15 cellular contexts compared by ENCODE assay signal in genomic region chr7:90824386-90825307, GRCh38.
DNase-seq lines count a peak whose midpoint lies in the region; ATAC-seq, FAIRE-seq and TF ChIP-seq lines count a peak whose summit lies in the region.
"Had no signal": no experiment of that assay in that cellular context is flagged by ENCODE, and none has a peak within 500 bp of the region (broad histone marks: within the 10 kb centered on the region; RNA-seq: fewer than 3 reads in every experiment).

No MANE protein-coding gene starts in this region.

- H3K4me3 ChIP-seq in AG09309 (ENCODE audit: control insufficient read depth, low read depth, low read length), result no peak overlapping the region
- H3K4me3 ChIP-seq in K562, result no peak overlapping the region
- H3K4me3 ChIP-seq in SJCRH30, result no peak overlapping the region
- H3K4me3 ChIP-seq: ascending aorta, GM12878 had no signal

- TF ChIP-seq POLR2A in K562 (conservative IDR thresholded peaks at IDR 0.05), result no peak

- no peak for TF ChIP-seq RAD21 in K562 (CRISPR knock-in tag; conservative IDR thresholded peaks at IDR 0.05 in 1 of 2, IDR thresholded peaks at IDR 0.05 in 1 of 2)

- TF ChIP-seq EP300 in K562 (IDR thresholded peaks at IDR 0.05; ENCODE audit: low read length), result no peak

- H3K27me3 ChIP-seq in K562 (ENCODE audit: control insufficient read depth in 2 of 2, insufficient read depth in 2 of 2, low read length in 2 of 2), result no peaks in the 10 kb centered on the region
- H3K27me3 ChIP-seq in SJCRH30, result no peaks in the 10 kb centered on the region
- H3K27me3 ChIP-seq: ascending aorta, neutrophil had no signal

- no peak overlapping the region for H3K9ac ChIP-seq in K562 (ENCODE audit: insufficient read depth in 1 of 2, low read depth in 2 of 2, low read length in 2 of 2)

- ATAC-seq in K562 (no peak), GM18907 (IDR thresholded peaks at IDR 0.05; ENCODE audit: unreplicated experiment) (no peak)
- ATAC-seq: GM12878 had no signal

- H2AFZ ChIP-seq in K562 (ENCODE audit: low read depth, low read length), result no peak overlapping the region

- 0 out of 2 replicates have a peak, but pooled peaks cover 2% of the 10 kb centered on the region for H3K9me3 ChIP-seq in K562 (replicated peaks; ENCODE audit: control insufficient read depth, insufficient read depth, low read depth, low read length)
- H3K9me3 ChIP-seq in SJCRH30 (replicated peaks), result peaks cover 2% of the 10 kb centered on the region; the same call in 1 of the 2 replicates
- H3K9me3 ChIP-seq: ascending aorta, neutrophil had no signal

- no peak overlapping the region for H3K4me2 ChIP-seq in K562 (ENCODE audit: insufficient read depth, low read length)

- no peaks in the 10 kb centered on the region for H3K9me1 ChIP-seq in K562 (ENCODE audit: control insufficient read depth, insufficient read depth, low read length)

- no peak for TF ChIP-seq CTCF in AG09309 (IDR thresholded peaks at IDR 0.05; ENCODE audit: control insufficient read depth, insufficient read depth, low read depth, low read length, missing control alignments)
- TF ChIP-seq CTCF in K562 (IDR thresholded peaks at IDR 0.05 in 2 of 3, conservative IDR thresholded peaks at IDR 0.05 in 1 of 3; ENCODE audit: insufficient read depth in 2 of 3, low read depth in 1 of 3, low read length in 3 of 3), result no peak

- DNase-seq in AG09309 (ENCODE audit: low read depth), result peak; percentile 82
- DNase-seq in HS-5 (ENCODE audit: low read depth), result peak; percentile 78
- DNase-seq in K562 (ENCODE audit: extremely low read depth in 1 of 4, low spot score in 3 of 4), result no peak
- DNase-seq in kidney tubule cell (ENCODE audit: low spot score), result peak; percentile 35
- DNase-seq in activated T-cell treated with anti-CD3 and anti-CD28 coated beads, Interleukin-2, amount 50 U/mL, for 1 hour, result no peak
- DNase-seq in SJCRH30, result no peak
- no peak for DNase-seq in UCSD-AML1 (lab: John Stamatoyannopoulos, UW; ENCODE audit: unreplicated experiment)
- DNase-seq: activated T-cell treated with anti-CD3 and anti-CD28 coated beads for 4 hours; CD4-positive, alpha-beta memory T cell; NCI-H187; stimulated activated CD4-positive, alpha-beta T cell treated with anti-CD3 and anti-CD28 coated beads, Interleukin-4, amount 100 ng/mL, for 1 hour had no signal

- no peaks in the 10 kb centered on the region for H3K79me2 ChIP-seq in K562 (ENCODE audit: control insufficient read depth, insufficient read depth, low read length)

- no peaks in the 10 kb centered on the region for H3K36me3 ChIP-seq in K562 (ENCODE audit: control insufficient read depth, insufficient read depth, low read length)
- no peaks in the 10 kb centered on the region; the same call in none of the 2 replicates for H3K36me3 ChIP-seq in SJCRH30
- H3K36me3 ChIP-seq: ascending aorta, neutrophil had no signal

- in situ Hi-C loops in K562 (cut with MboI), result no loop called here

- no TSS peak for BruUV-seq in K562 (replicated peaks; lab: Mats Ljungman, UMichigan)

- FAIRE-seq in K562 (lab: Jason Lieb, UNC), result no peak
- FAIRE-seq: GM12878 had no signal

- intact Hi-C loops in K562 (cut with micrococcal nuclease), result no loop called here

- WGBS in K562 (ENCODE audit: insufficient coverage, low coverage, missing lambda C conversion rate), result 1% methylated on average over 5 of the region's 5 CpGs

- CTCF ChIA-PET in K562 (lab: Yijun Ruan, JAX; ENCODE audit: low intra/inter-chr PET ratio), result no interaction called here

- H4K20me1 ChIP-seq in K562 (replicated peaks; ENCODE audit: control insufficient read depth, insufficient read depth, low read length), result no peaks in the 10 kb centered on the region

- no peak overlapping the region for H3K27ac ChIP-seq in K562 (ENCODE audit: extremely low read depth, low read depth, low read length)
- no peak overlapping the region for H3K27ac ChIP-seq in SJCRH30
- H3K27ac ChIP-seq: ascending aorta, neutrophil had no signal

- no peaks in the 10 kb centered on the region for H3K4me1 ChIP-seq in K562 (replicated peaks in 1 of 2; ENCODE audit: control insufficient read depth in 2 of 2, insufficient read depth in 2 of 2, low read length in 2 of 2)
- H3K4me1 ChIP-seq in SJCRH30, result peaks cover 9% of the 10 kb centered on the region
- H3K4me1 ChIP-seq: ascending aorta had no signal

- POLR2A ChIA-PET in K562 (lab: Yijun Ruan, JAX), result no interaction called here

TF ChIP-seq in K562, 482 proteins besides CTCF, POLR2A, EP300 and RAD21:
- TF ChIP-seq MAFF (IDR thresholded peaks at IDR 0.05; ENCODE audit: low read length), result peak; percentile 29; the same call in 1 of the 2 replicates
- peak; percentile 34; the same call in 1 of the 2 replicates for TF ChIP-seq MAFG (tag; conservative IDR thresholded peaks at IDR 0.05)
- TF ChIP-seq SIN3A (IDR thresholded peaks at IDR 0.05; ENCODE audit: borderline replicate concordance in 2 of 2, control insufficient read depth in 1 of 2, low read depth in 2 of 2, low read length in 2 of 2), result no peak
- TF ChIP-seq CEBPG (CRISPR knock-in tag; IDR thresholded peaks at IDR 0.05), result no peak
- no peak for TF ChIP-seq CEBPG (tag; conservative IDR thresholded peaks at IDR 0.05 in 1 of 2, IDR thresholded peaks at IDR 0.05 in 1 of 2)
- no peak for TF ChIP-seq DLX4 (CRISPR knock-in tag; IDR thresholded peaks at IDR 0.05)
- no peak for TF ChIP-seq ZNF507 (tag; conservative IDR thresholded peaks at IDR 0.05)
- TF ChIP-seq KDM5B (IDR thresholded peaks at IDR 0.05; ENCODE audit: insufficient replicate concordance, low read depth, low read length), result no peak
- TF ChIP-seq CBFA2T2 (conservative IDR thresholded peaks at IDR 0.05), result no peak
- TF ChIP-seq SNAPC5 (CRISPR knock-in tag; IDR thresholded peaks at IDR 0.05), result no peak
- peak; percentile 80 for TF ChIP-seq ZNF316 (IDR thresholded peaks at IDR 0.05)
- peak; percentile 31; the same call in 1 of the 2 replicates for TF ChIP-seq MAFK (IDR thresholded peaks at IDR 0.05; ENCODE audit: low read length)
- TF ChIP-seq C11orf30 (IDR thresholded peaks at IDR 0.05; ENCODE audit: low read depth), result peak; percentile 41; the same call in 1 of the 2 replicates
- no peak for TF ChIP-seq FOXJ3 (CRISPR knock-in tag; IDR thresholded peaks at IDR 0.05)

Comparison
In these comparisons a context has a peak if more than half of its experiments do, and no peak if none do; other contexts are left out.
1. DNase-seq: peak in AG09309 (single experiment), HS-5 (single experiment) and kidney tubule cell (single experiment); none in K562 (0 of 4), activated T-cell treated with anti-CD3 and anti-CD28 coated beads, Interleukin-2, amount 50 U/mL, for 1 hour (single experiment), SJCRH30 (0 of 2) and UCSD-AML1 (single experiment).